In the genomic region with DNA sequence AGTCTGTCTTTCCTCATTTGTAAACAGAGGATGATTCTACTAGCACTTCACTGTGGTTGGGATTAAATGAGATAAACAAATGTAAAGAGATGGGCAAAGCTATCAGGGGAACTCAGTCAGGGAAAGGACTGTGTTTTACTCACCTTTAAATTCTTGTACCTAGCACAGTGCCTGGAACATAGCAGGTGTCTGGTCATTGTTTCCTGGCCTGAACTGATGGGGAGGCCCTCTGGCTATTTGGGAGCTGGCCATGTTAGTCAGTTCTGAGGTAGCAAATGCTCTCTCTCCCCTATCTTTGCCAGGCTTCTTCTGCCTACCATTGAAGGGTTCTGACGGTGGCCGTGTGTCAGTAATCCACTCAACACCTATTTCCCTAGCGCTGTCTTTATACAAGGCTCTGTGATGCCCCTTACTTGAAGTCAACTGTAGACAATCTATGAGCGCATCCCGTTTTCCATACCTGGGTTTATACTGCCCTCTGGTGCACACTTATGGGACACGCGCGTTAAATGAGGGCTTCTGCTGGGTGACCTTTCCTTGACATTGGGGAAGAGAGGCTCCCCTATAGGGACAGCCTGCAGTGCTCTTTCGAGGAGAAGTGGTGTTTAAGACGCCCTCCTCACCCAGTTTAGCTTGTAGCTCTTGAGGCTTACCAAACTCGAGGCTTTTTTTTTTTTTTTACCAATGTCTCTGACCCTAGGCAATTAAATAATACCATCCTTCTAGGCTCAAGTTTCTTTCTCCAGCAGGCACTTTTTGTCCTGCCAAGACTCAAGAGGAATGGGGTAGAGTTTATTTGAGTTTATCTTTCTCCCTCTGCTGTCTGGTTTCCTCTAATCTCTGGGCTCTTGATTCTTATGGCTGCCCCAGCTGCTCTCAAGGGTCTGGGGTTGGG, we compare ENCODE assay signal across 8 cellular contexts. TPM values are rescaled to one million over a fixed set of nuclear protein-coding genes. Genes with fewer than 3 reads are reported as not detected.
A peak's percentile ranks its signal among the peaks of the same experiment; 100 is the strongest.
DNase-seq lines count a peak whose midpoint lies in the region; ATAC-seq and TF ChIP-seq lines count a peak whose summit lies in the region.

No MANE protein-coding gene starts in this region.

- WGBS in lung, 2 donors = 2 to 3% methylated on average over 11 of the region's 11 CpGs

- TF ChIP-seq CTCF in GM10266 (IDR thresholded peaks at IDR 0.05; ENCODE audit: control insufficient read depth, insufficient read depth, low read depth, missing control alignments) (peak; percentile 78), lung (IDR thresholded peaks at IDR 0.05; ENCODE audit: control extremely low read depth, extremely low read depth) (peak; percentile 75)

- H3K4me1 ChIP-seq in lung (ENCODE audit: control insufficient read depth in 2 of 2, insufficient read depth in 2 of 2, low read length in 2 of 2) = peaks cover 0 to 4% of the 10 kb centered on the region in 2 donors

- H3K9me3 ChIP-seq in lung (ENCODE audit: control insufficient read depth in 2 of 2, insufficient read depth in 1 of 2, low read length in 1 of 2) = no peaks in the 10 kb centered on the region

- DNase-seq in GM10266 (ENCODE audit: extremely low spot score) = peak; percentile 78
- DNase-seq in NCI-H69 (lab: John Stamatoyannopoulos, UW) = peak; percentile 85
- peak; percentile 59 for DNase-seq in activated CD4-positive, alpha-beta T cell treated with anti-CD3 and anti-CD28 coated beads, Interleukin-2, amount 50 U/mL, for 1 hour
- peak; percentile 34 for DNase-seq in dedifferentiated amniotic fluid mesenchymal stem cell (ENCODE audit: extremely low spot score)
- DNase-seq in lung (ENCODE audit: low spot score) = peak; percentile 68
- peak; percentile 22 for DNase-seq in stimulated activated CD8-positive, alpha-beta memory T cell treated with anti-CD3 and anti-CD28 coated beads, Interleukin-12 subunit alpha, Interleukin-12 subunit beta, amount 100 ng/mL, for 4 hours (ENCODE audit: low read depth)
- no peak for DNase-seq in cortex of kidney (lab: John Stamatoyannopoulos, UW)

- H3K4me3 ChIP-seq in lung = no peak overlapping the region

- ATAC-seq in HG03432 (IDR thresholded peaks at IDR 0.05; ENCODE audit: unreplicated experiment) (peak; percentile 67), lung (ENCODE audit: insufficient read depth, low FRiP score) (peak; percentile 73)

- no peaks in the 10 kb centered on the region for H3K36me3 ChIP-seq in lung (ENCODE audit: control insufficient read depth in 2 of 2, insufficient read depth in 2 of 2, low read length in 2 of 2)

- H3K27ac ChIP-seq in lung (ENCODE audit: low read depth in 1 of 2, low read length in 1 of 2) = no peak overlapping the region

- no peaks in the 10 kb centered on the region for H3K27me3 ChIP-seq in lung (ENCODE audit: control insufficient read depth, insufficient read depth)

RNA-seq across cellular contexts. Expression of a gene that starts 4.0 kb away (rescaled TPM):
- total RNA-seq in lung = 1 to 10 TPM; 3.3 to 4.4 TPM
- polyA plus RNA-seq in lung = 1 to 10 TPM; 1.2 to 1.3 TPM

RNA-seq across cellular contexts. Expression of a gene that starts 25.3 kb away (rescaled TPM):
- 10 to 100 TPM; 12.8 to 13.7 TPM for total RNA-seq in lung
- 1 to 10 TPM; 4.8 to 6.0 TPM for polyA plus RNA-seq in lung

RNA-seq across cellular contexts. Expression of a gene that starts 49.0 kb away (rescaled TPM):
- total RNA-seq in lung = 10 to 100 TPM; 13.2 to 26.8 TPM
- polyA plus RNA-seq in lung = 1 to 10 TPM; 5.1 to 9.5 TPM
